8 cellular contexts compared by ENCODE assay signal in the genomic region with DNA sequence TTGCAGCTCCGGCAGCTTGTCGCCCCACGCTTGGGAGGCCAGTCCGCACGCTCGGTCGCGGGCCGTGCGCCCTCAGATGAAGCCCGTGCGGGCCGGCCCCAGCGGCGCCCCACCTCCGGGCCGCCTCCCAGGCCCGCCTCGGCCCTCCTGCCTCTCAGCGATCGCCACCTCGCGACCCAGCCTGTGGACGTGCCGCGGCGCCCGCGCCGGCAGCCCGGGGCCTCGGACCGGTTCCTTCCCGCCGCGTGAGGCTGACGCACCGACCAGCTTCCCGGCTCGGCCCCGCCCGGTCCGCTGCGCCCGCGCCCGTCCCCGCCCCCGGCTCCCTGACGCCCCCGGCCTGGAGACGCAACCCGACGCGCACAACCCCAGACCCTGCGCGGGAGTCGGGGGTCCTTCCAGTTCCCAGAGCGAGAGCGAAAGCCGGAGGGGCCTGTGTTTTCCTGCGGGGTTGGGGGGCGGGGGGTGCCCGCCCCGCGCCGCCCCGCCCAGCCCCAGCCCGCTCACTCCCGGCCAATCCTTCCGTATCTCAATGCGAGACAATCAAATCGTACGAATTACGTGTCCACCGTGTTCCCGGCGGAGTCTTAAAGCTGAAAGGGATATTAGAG. TPM values are rescaled to one million over a fixed set of nuclear protein-coding genes. Genes with fewer than 3 reads are reported as not detected.
DNase-seq lines count a peak whose midpoint lies in the region; ATAC-seq and TF ChIP-seq lines count a peak whose summit lies in the region.

Gene ERO1A (minus strand): TSS at position 78 of the 611 bp plus-strand sequence. CDS start 77 bp downstream, at position 1.

- H3K4me3 ChIP-seq in NT2/D1 (ENCODE audit: insufficient read length, low read depth) = peak within 1 kb of the TSS; percentile 84
- H3K4me3 ChIP-seq in mucosa of stomach (ENCODE audit: low read length) = peak within 1 kb of the TSS; percentile 96

- no peaks in the 10 kb centered on the region for H3K27me3 ChIP-seq in NT2/D1 (ENCODE audit: insufficient read depth, insufficient read length)
- H3K27me3 ChIP-seq in mucosa of stomach (ENCODE audit: control insufficient read depth, insufficient read depth, low read length) = no peaks in the 10 kb centered on the region

- peak; percentile 67 for ATAC-seq in GM21367 (IDR thresholded peaks at IDR 0.05; ENCODE audit: unreplicated experiment)

- H3K9ac ChIP-seq in NT2/D1 (ENCODE audit: insufficient read length, low read depth) (peak within 1 kb of the TSS; percentile 92), mucosa of stomach (ENCODE audit: low read length) (peak within 1 kb of the TSS; percentile 93)

- H3K9me3 ChIP-seq in NT2/D1 (ENCODE audit: insufficient read depth, low read length) (no peaks in the 10 kb centered on the region), mucosa of stomach (ENCODE audit: control insufficient read depth, low read length) (no peaks in the 10 kb centered on the region)

- H3K36me3 ChIP-seq in NT2/D1 (ENCODE audit: insufficient read depth, insufficient read length, low read length) (no peaks in the 10 kb centered on the region), mucosa of stomach (ENCODE audit: control insufficient read depth, insufficient read depth, low read length) (no peaks in the 10 kb centered on the region)

- DNase-seq in D341Med (ENCODE audit: low spot score) (peak; percentile 87), HT1080 (ENCODE audit: low read depth) (peak; percentile 71), NT2/D1 (ENCODE audit: low read depth, low spot score) (no peak), erythroblast (lab: John Stamatoyannopoulos, UW) (peak; percentile 73 to 81)
- DNase-seq in activated T-cell treated with anti-CD3 and anti-CD28 coated beads, Interleukin-2, amount 50 U/mL, for 1 hour = peak; percentile 75
- peak; percentile 26 for DNase-seq in stimulated activated CD8-positive, alpha-beta memory T cell treated with anti-CD3 and anti-CD28 coated beads, Interleukin-7, amount 100 ng/mL, for 24 hours (ENCODE audit: low read depth)

- H3K4me1 ChIP-seq in NT2/D1 (ENCODE audit: insufficient read depth, insufficient read length) (no peaks in the 10 kb centered on the region), mucosa of stomach (ENCODE audit: control insufficient read depth, insufficient read depth, low read length) (peaks cover 17% of the 10 kb centered on the region)

- TF ChIP-seq POLR2A in erythroblast (IDR thresholded peaks at IDR 0.05; ENCODE audit: low read length) = peak; percentile 31

RNA-seq across cellular contexts. Expression of gene ERO1A, which starts in this region (rescaled TPM):
- 103 and 112 TPM in 2 replicates for total RNA-seq in HT1080 (2014; rRNA removed; shearing (Covaris generic))
- 161 and 188 TPM in 2 replicates for polyA plus RNA-seq in HT1080 (2015; cell fraction: cytosol; rRNA removed)
- polyA plus RNA-seq in HT1080 (2015; cell fraction: nucleus; rRNA removed) = 124 TPM in 2 replicates
